Comparison of ENCODE assay signal across 8 cellular contexts in genomic region chr17:48053758-48054237, GRCh38. TPM values are rescaled to one million over a fixed set of nuclear protein-coding genes. Genes with fewer than 3 reads are reported as not detected.
DNase-seq lines count a peak whose midpoint lies in the region; ATAC-seq, FAIRE-seq and TF ChIP-seq lines count a peak whose summit lies in the region.

No MANE protein-coding gene starts in this region.

- TF ChIP-seq POLR2A in gastrocnemius medialis (IDR thresholded peaks at IDR 0.05) = no peak

- POLR2A ChIA-PET in T-cell (lab: Charles Lee) = interaction anchor here in 1 of 2 donors (0.5 kb wide), 1 partner anchor 26 kb away, joined by 3 read pairs; no protein-coding TSS in a partner anchor

- no peak for FAIRE-seq in urothelium cell line (lab: Jason Lieb, UNC)

- H3K27ac ChIP-seq in gastrocnemius medialis = peak overlapping the region; percentile 96 to 99 (median 97)

- H3K27me3 ChIP-seq in gastrocnemius medialis = no peaks in the 10 kb centered on the region

- ATAC-seq in T-cell (replicated peaks in 1 of 4) (no peak), gastrocnemius medialis (peak; percentile 3 to 7), HG03571 (IDR thresholded peaks at IDR 0.05; ENCODE audit: unreplicated experiment) (no peak)

- no peaks in the 10 kb centered on the region for H3K9me3 Mint-ChIP-seq in T-cell

- in situ Hi-C loops in gastrocnemius medialis (cut with MboI; ENCODE audit: low sequenced_read_pairs in 4 of 4) = no loop called here

- DNase-seq in T-cell (no peak), fibroblast of pulmonary artery (ENCODE audit: low read depth) (no peak), gastrocnemius medialis (peak in 1 of 2 donors; percentile 60), urothelium cell line (ENCODE audit: low spot score) (no peak)
- DNase-seq in stimulated activated CD4-positive, alpha-beta T cell treated with anti-CD3 and anti-CD28 coated beads, Interleukin-15, amount 100 ng/mL, for 24 hours = no peak
- DNase-seq in stimulated activated CD4-positive, alpha-beta T cell treated with anti-CD3 and anti-CD28 coated beads, Interleukin-4, amount 100 ng/mL, for 4 hours = no peak

- peaks cover 60 to 63% (median 61%) of the 10 kb centered on the region in 3 donors for H3K4me1 Mint-ChIP-seq in T-cell

- peaks cover 50% of the 10 kb centered on the region for H3K36me3 Mint-ChIP-seq in T-cell

- TF ChIP-seq CTCF in fibroblast of pulmonary artery (IDR thresholded peaks at IDR 0.05; ENCODE audit: low read length, missing control alignments) (no peak), gastrocnemius medialis (IDR thresholded peaks at IDR 0.05 in 4 of 5, conservative IDR thresholded peaks at IDR 0.05 in 1 of 5) (no peak)

- H3K27ac Mint-ChIP-seq in T-cell = peak overlapping the region; percentile 22 to 69

- H3K9ac ChIP-seq in ES-I3 (ENCODE audit: low read depth, low read length) = peak overlapping the region; percentile 18

- CTCF ChIA-PET in T-cell (lab: Charles Lee) = interaction anchor here in 1 of 2 donors (1.7 kb wide), 1 partner anchor 28 kb away, joined by 7 read pairs; no protein-coding TSS in a partner anchor

- H3K4me1 ChIP-seq in ES-I3 (ENCODE audit: insufficient read depth, low read length) (peaks cover 44% of the 10 kb centered on the region), gastrocnemius medialis (peaks cover 73 to 80% of the 10 kb centered on the region in 2 donors)

- H3K4me3 Mint-ChIP-seq in T-cell = no peak overlapping the region

- intact Hi-C loops in gastrocnemius medialis (cut with DNase I; ENCODE audit: low total_unique reads) = loop anchor here (1.0 kb wide), 1 partner anchor 11 kb away; no protein-coding TSS in a partner anchor

- H3K36me3 ChIP-seq in ES-I3 (ENCODE audit: insufficient read depth, low read length) = peaks cover 29% of the 10 kb centered on the region
- H3K36me3 ChIP-seq in gastrocnemius medialis = peaks cover 0 to 62% of the 10 kb centered on the region in 2 donors

- H3K9me3 ChIP-seq in ES-I3 (ENCODE audit: control insufficient read depth, insufficient read depth, low read length) (no peaks in the 10 kb centered on the region), gastrocnemius medialis (no peaks in the 10 kb centered on the region)

- H3K27me3 Mint-ChIP-seq in T-cell = no peaks in the 10 kb centered on the region

- H3K4me3 ChIP-seq in fibroblast of pulmonary artery (replicated peaks; ENCODE audit: low read depth, low read length) (peak overlapping the region; percentile 91), gastrocnemius medialis (peak overlapping the region; percentile 73 to 93 (median 84))

RNA-seq across cellular contexts. Expression of gene NFE2L1, which starts 5.6 kb away (rescaled TPM):
- total RNA-seq in T-cell = 10 to 100 TPM; 30.3 to 61.6 (median 43.9) TPM
- 1,000 to 10,000 TPM in 2 of 4 donors, 100 to 1,000 TPM in 2; 622 to 1,180 (median 1,000) TPM for total RNA-seq in gastrocnemius medialis

RNA-seq across cellular contexts. Expression of gene COPZ2, which starts 16.2 kb away (rescaled TPM):
- total RNA-seq in T-cell (1 to 10 TPM; 1.2 to 2.6 (median 1.9) TPM), gastrocnemius medialis (10 to 100 TPM; 40.5 to 76.9 (median 52.8) TPM)

RNA-seq across cellular contexts. Expression of gene CBX1, which starts 47.5 kb away (rescaled TPM):
- total RNA-seq in T-cell (10 to 100 TPM; 19.6 to 32.4 (median 30.7) TPM), gastrocnemius medialis (10 to 100 TPM; 26.0 to 34.1 (median 27.7) TPM)

RNA-seq across cellular contexts. Expression of gene SNX11, which starts 53.8 kb away (rescaled TPM):
- total RNA-seq in T-cell (10 to 100 TPM; 10.6 to 20.4 (median 19.5) TPM), gastrocnemius medialis (10 to 100 TPM in 2 of 4 donors, 1 to 10 TPM in 2; 7.3 to 16.3 (median 9.6) TPM)

Comparison
In these comparisons a context has a peak if more than half of its experiments do, and no peak if none do; other contexts are left out.
1. ATAC-seq: peak in gastrocnemius medialis (2 of 2); none in T-cell (0 of 4) and HG03571 (single experiment).
2. RNA of gene NFE2L1, which starts 5.6 kb away (total RNA-seq): 622 to 1,180 TPM in gastrocnemius medialis; 30.3 to 61.6 TPM in T-cell; every median in the first group is over 4 times any median in the second.
3. RNA of gene COPZ2, which starts 16.2 kb away (total RNA-seq): 40.5 to 76.9 TPM in gastrocnemius medialis; 1.2 to 2.6 TPM in T-cell; every median in the first group is over 10 times any median in the second.